ENCODE assay signal across 1 cellular context in the genomic region with DNA sequence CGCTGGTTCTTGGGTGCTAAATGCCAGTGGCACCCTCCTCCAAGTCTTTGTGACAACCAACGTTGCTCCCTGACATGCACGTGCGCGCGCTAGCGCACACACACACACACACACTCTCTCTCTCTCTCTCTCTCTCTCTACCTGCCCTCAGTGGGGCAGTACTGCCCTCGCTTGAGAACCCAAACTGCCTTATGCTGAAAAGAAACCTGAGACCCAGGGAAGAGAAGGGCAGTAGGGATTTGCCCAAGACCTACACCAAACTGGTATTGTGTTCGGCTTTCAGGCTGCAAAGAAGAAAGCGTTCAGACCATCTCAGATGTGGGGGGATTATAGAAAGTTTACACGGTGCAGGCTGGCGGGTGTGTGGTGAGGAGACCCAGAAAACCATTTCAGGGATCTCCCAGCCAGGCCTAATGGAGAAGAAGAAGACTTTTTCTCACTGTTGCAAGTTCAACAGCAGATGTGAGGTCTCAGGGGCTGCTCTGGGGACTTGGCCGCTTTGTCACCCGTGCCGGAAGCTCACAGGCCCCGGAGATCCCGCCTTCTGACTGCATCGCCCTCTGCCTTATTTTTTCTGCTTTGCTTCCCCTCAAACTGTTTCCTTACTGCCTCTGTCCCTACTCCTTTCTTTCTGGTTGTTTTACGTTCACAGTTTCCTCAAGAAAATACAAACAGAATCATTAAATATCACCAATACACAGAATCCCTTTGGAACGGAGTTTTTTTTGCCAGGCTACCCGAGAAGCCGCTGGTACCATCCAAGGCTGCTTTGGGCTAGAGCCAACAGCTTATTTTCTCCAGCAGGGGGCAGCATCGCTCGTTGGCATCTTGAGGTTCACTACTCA.
TF ChIP-seq lines count a peak whose summit lies in the region.

No MANE protein-coding gene starts in this region.

TF ChIP-seq in K562, 482 proteins besides CTCF, POLR2A, EP300 and RAD21 (continued from another document and continues in another):
- TF ChIP-seq, protein P1, sequence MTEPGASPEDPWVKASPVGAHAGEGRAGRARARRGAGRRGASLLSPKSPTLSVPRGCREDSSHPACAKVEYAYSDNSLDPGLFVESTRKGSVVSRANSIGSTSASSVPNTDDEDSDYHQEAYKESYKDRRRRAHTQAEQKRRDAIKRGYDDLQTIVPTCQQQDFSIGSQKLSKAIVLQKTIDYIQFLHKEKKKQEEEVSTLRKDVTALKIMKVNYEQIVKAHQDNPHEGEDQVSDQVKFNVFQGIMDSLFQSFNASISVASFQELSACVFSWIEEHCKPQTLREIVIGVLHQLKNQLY (CRISPR knock-in tag; conservative IDR thresholded peaks at IDR 0.05): no peak
- TF ChIP-seq ESRRB (CRISPR knock-in tag; IDR thresholded peaks at IDR 0.05; ENCODE audit: borderline replicate concordance) (no peak), ZNF76 (CRISPR knock-in tag; IDR thresholded peaks at IDR 0.05; ENCODE audit: borderline replicate concordance) (no peak), MYC (IDR thresholded peaks at IDR 0.05; ENCODE audit: low read depth, low read length) (peak; percentile 56), MYC (CRISPR knock-in tag; IDR thresholded peaks at IDR 0.05; ENCODE audit: borderline replicate concordance, low read depth) (no peak), TBP (optimal IDR thresholded peaks at IDR 0.05; ENCODE audit: low read depth, low read length) (no peak), XRCC3 (IDR thresholded peaks at IDR 0.05) (no peak), NR2F6 (CRISPR knock-in tag; IDR thresholded peaks at IDR 0.05) (no peak), PHTF2 (CRISPR knock-in tag; IDR thresholded peaks at IDR 0.05) (no peak), ZNF165 (CRISPR knock-in tag; IDR thresholded peaks at IDR 0.05; ENCODE audit: borderline replicate concordance) (no peak), CBX8 (IDR thresholded peaks at IDR 0.05; ENCODE audit: borderline replicate concordance, extremely low read depth, low read depth, low read length, poor library complexity, severe bottlenecking) (no peak), XRCC4 (IDR thresholded peaks at IDR 0.05; ENCODE audit: extremely low read depth, insufficient read depth, insufficient read length) (no peak), HDAC8 (tag; IDR thresholded peaks at IDR 0.05) (no peak), ZBTB7A (IDR thresholded peaks at IDR 0.05; ENCODE audit: borderline replicate concordance, control insufficient read depth, low read depth, low read length) (no peak), EP400 (IDR thresholded peaks at IDR 0.05) (peak; percentile 37), HCFC1 (IDR thresholded peaks at IDR 0.05; ENCODE audit: low read depth, low read length) (no peak), CXXC5 (CRISPR knock-in tag; IDR thresholded peaks at IDR 0.05) (peak; percentile 61), GABPB2 (CRISPR knock-in tag; conservative IDR thresholded peaks at IDR 0.05) (no peak), ZNF41 (CRISPR knock-in tag; conservative IDR thresholded peaks at IDR 0.05) (no peak), ESRRA (IDR thresholded peaks at IDR 0.05; ENCODE audit: borderline replicate concordance, low read depth) (no peak), SP2 (IDR thresholded peaks at IDR 0.05; ENCODE audit: extremely low read depth, low read depth, low read length, poor library complexity, severe bottlenecking) (no peak), ZBTB1 (CRISPR knock-in tag; IDR thresholded peaks at IDR 0.05; ENCODE audit: borderline replicate concordance, low read depth) (no peak), PRMT5 (CRISPR knock-in tag; IDR thresholded peaks at IDR 0.05) (no peak), HOXB6 (CRISPR knock-in tag; IDR thresholded peaks at IDR 0.05; ENCODE audit: borderline replicate concordance) (no peak), ZNF717 (CRISPR knock-in tag; IDR thresholded peaks at IDR 0.05) (no peak), NFIC (IDR thresholded peaks at IDR 0.05) (peak; percentile 90), SMC3 (conservative IDR thresholded peaks at IDR 0.05; ENCODE audit: insufficient read depth, low read depth, low read length) (peak; percentile 30; the same call in 1 of the 2 replicates), HNRNPL (IDR thresholded peaks at IDR 0.05; ENCODE audit: low read depth, low read length) (no peak), GABPA (tag; conservative IDR thresholded peaks at IDR 0.05; ENCODE audit: low read depth) (peak; percentile 54), CBX3 (IDR thresholded peaks at IDR 0.05; ENCODE audit: borderline replicate concordance in 1 of 2, low read length in 2 of 2) (no peak)
- TF ChIP-seq, protein P2, sequence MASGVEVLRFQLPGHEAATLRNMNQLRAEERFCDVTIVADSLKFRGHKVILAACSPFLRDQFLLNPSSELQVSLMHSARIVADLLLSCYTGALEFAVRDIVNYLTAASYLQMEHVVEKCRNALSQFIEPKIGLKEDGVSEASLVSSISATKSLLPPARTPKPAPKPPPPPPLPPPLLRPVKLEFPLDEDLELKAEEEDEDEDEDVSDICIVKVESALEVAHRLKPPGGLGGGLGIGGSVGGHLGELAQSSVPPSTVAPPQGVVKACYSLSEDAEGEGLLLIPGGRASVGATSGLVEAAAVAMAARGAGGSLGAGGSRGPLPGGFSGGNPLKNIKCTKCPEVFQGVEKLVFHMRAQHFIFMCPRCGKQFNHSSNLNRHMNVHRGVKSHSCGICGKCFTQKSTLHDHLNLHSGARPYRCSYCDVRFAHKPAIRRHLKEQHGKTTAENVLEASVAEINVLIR (CRISPR knock-in tag; IDR thresholded peaks at IDR 0.05): no peak
- TF ChIP-seq, protein P3, sequence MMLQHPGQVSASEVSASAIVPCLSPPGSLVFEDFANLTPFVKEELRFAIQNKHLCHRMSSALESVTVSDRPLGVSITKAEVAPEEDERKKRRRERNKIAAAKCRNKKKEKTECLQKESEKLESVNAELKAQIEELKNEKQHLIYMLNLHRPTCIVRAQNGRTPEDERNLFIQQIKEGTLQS (IDR thresholded peaks at IDR 0.05): no peak
- TF ChIP-seq, protein P3 (CRISPR knock-in tag; conservative IDR thresholded peaks at IDR 0.05): no peak
- TF ChIP-seq, protein P4, sequence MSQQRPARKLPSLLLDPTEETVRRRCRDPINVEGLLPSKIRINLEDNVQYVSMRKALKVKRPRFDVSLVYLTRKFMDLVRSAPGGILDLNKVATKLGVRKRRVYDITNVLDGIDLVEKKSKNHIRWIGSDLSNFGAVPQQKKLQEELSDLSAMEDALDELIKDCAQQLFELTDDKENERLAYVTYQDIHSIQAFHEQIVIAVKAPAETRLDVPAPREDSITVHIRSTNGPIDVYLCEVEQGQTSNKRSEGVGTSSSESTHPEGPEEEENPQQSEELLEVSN (IDR thresholded peaks at IDR 0.05; ENCODE audit: borderline replicate concordance in 1 of 2, extremely low read depth in 1 of 2, insufficient read depth in 1 of 2, insufficient read length in 1 of 2, low read depth in 1 of 2, low read length in 1 of 2, poor library complexity in 1 of 2, severe bottlenecking in 1 of 2): peak; percentile 53 to 81
- TF ChIP-seq, protein P5, sequence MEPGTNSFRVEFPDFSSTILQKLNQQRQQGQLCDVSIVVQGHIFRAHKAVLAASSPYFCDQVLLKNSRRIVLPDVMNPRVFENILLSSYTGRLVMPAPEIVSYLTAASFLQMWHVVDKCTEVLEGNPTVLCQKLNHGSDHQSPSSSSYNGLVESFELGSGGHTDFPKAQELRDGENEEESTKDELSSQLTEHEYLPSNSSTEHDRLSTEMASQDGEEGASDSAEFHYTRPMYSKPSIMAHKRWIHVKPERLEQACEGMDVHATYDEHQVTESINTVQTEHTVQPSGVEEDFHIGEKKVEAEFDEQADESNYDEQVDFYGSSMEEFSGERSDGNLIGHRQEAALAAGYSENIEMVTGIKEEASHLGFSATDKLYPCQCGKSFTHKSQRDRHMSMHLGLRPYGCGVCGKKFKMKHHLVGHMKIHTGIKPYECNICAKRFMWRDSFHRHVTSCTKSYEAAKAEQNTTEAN (CRISPR knock-in tag; IDR thresholded peaks at IDR 0.05): no peak
- TF ChIP-seq, protein P6, sequence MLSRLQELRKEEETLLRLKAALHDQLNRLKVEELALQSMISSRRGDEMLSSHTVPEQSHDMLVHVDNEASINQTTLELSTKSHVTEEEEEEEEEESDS (CRISPR knock-in tag; IDR thresholded peaks at IDR 0.05): no peak
- TF ChIP-seq, protein P7, sequence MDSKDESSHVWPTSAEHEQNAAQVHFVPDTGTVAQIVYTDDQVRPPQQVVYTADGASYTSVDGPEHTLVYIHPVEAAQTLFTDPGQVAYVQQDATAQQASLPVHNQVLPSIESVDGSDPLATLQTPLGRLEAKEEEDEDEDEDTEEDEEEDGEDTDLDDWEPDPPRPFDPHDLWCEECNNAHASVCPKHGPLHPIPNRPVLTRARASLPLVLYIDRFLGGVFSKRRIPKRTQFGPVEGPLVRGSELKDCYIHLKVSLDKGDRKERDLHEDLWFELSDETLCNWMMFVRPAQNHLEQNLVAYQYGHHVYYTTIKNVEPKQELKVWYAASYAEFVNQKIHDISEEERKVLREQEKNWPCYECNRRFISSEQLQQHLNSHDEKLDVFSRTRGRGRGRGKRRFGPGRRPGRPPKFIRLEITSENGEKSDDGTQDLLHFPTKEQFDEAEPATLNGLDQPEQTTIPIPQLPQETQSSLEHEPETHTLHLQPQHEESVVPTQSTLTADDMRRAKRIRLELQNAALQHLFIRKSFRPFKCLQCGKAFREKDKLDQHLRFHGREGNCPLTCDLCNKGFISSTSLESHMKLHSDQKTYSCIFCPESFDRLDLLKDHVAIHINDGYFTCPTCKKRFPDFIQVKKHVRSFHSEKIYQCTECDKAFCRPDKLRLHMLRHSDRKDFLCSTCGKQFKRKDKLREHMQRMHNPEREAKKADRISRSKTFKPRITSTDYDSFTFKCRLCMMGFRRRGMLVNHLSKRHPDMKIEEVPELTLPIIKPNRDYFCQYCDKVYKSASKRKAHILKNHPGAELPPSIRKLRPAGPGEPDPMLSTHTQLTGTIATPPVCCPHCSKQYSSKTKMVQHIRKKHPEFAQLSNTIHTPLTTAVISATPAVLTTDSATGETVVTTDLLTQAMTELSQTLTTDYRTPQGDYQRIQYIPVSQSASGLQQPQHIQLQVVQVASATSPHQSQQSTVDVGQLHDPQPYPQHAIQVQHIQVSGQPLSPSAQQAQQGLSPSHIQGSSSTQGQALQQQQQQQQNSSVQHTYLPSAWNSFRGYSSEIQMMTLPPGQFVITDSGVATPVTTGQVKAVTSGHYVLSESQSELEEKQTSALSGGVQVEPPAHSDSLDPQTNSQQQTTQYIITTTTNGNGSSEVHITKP (IDR thresholded peaks at IDR 0.05; ENCODE audit: partially characterized antibody): peak; percentile 86
- TF ChIP-seq, protein P8, sequence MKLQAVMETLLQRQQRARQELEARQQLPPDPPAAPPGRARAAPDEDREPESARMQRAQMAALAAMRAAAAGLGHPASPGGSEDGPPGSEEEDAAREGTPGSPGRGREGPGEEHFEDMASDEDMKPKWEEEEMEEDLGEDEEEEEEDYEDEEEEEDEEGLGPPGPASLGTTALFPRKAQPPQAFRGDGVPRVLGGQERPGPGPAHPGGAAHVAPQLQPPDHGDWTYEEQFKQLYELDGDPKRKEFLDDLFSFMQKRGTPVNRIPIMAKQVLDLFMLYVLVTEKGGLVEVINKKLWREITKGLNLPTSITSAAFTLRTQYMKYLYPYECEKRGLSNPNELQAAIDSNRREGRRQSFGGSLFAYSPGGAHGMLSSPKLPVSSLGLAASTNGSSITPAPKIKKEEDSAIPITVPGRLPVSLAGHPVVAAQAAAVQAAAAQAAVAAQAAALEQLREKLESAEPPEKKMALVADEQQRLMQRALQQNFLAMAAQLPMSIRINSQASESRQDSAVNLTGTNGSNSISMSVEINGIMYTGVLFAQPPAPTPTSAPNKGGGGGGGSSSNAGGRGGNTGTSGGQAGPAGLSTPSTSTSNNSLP (IDR thresholded peaks at IDR 0.05; ENCODE audit: borderline replicate concordance, low read depth, low read length): no peak
- TF ChIP-seq, protein P9, sequence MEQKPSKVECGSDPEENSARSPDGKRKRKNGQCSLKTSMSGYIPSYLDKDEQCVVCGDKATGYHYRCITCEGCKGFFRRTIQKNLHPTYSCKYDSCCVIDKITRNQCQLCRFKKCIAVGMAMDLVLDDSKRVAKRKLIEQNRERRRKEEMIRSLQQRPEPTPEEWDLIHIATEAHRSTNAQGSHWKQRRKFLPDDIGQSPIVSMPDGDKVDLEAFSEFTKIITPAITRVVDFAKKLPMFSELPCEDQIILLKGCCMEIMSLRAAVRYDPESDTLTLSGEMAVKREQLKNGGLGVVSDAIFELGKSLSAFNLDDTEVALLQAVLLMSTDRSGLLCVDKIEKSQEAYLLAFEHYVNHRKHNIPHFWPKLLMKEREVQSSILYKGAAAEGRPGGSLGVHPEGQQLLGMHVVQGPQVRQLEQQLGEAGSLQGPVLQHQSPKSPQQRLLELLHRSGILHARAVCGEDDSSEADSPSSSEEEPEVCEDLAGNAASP (IDR thresholded peaks at IDR 0.05): no peak
- TF ChIP-seq, protein P10, sequence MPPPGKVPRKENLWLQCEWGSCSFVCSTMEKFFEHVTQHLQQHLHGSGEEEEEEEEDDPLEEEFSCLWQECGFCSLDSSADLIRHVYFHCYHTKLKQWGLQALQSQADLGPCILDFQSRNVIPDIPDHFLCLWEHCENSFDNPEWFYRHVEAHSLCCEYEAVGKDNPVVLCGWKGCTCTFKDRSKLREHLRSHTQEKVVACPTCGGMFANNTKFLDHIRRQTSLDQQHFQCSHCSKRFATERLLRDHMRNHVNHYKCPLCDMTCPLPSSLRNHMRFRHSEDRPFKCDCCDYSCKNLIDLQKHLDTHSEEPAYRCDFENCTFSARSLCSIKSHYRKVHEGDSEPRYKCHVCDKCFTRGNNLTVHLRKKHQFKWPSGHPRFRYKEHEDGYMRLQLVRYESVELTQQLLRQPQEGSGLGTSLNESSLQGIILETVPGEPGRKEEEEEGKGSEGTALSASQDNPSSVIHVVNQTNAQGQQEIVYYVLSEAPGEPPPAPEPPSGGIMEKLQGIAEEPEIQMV (tag; conservative IDR thresholded peaks at IDR 0.05; ENCODE audit: low read depth): no peak
